9 cellular contexts compared by ENCODE assay signal in the genomic region with DNA sequence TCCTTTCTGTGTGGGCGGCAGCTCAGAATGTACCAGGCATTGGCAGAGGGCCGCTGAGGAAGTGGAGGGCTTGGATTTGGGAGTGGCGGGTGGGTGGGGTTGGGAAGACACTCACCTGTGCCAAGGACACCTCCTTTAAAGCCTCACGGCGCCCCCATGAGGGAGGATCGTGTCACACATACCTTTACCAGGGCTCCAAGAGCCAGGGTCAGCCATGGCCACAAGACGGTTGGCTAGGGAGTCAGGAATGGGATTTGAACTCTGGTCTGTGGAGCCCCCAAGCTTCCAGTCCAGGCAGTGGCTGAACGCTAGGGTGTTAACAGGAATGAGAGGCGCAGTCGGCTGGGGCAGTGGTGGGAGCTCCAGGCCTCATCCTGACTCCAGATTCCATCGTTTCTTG. TPM values are rescaled to one million over a fixed set of nuclear protein-coding genes. Genes with fewer than 3 reads are reported as not detected.
DNase-seq lines count a peak whose midpoint lies in the region; FAIRE-seq and TF ChIP-seq lines count a peak whose summit lies in the region.
"Had no signal": no experiment of that assay in that cellular context is flagged by ENCODE, and none has a peak within 500 bp of the region (broad histone marks: within the 10 kb centered on the region; RNA-seq: fewer than 3 reads in every experiment).

No MANE protein-coding gene starts in this region.

- FAIRE-seq in HTR-8/SVneo (lab: Jason Lieb, UNC), result no peak
- FAIRE-seq in H54 (lab: Jason Lieb, UNC), result no peak

- H3K27me3 ChIP-seq in esophagus squamous epithelium (no peaks in the 10 kb centered on the region), rectal smooth muscle tissue (ENCODE audit: control insufficient read depth, insufficient read depth, low read length) (no peaks in the 10 kb centered on the region)

- H3K4me1 ChIP-seq in esophagus squamous epithelium (peaks cover 48 to 89% (median 74%) of the 10 kb centered on the region in 3 donors), rectal smooth muscle tissue (ENCODE audit: control insufficient read depth, insufficient read depth, low read length) (peaks cover 14% of the 10 kb centered on the region)

- H3K36me3 ChIP-seq in esophagus squamous epithelium (peaks cover 0 to 14% (median 0%) of the 10 kb centered on the region in 3 donors), rectal smooth muscle tissue (ENCODE audit: control insufficient read depth, insufficient read depth, low read length) (no peaks in the 10 kb centered on the region)

- no peaks in the 10 kb centered on the region for H3K9me3 ChIP-seq in esophagus squamous epithelium

- no peak overlapping the region for H3K9ac ChIP-seq in rectal smooth muscle tissue (ENCODE audit: low read length)

- H3K27ac ChIP-seq in esophagus squamous epithelium (peak overlapping the region; percentile 95 to 99 (median 98)), rectal smooth muscle tissue (ENCODE audit: low read depth, low read length) (peak overlapping the region; percentile 57)

- DNase-seq in GM03348 (ENCODE audit: low spot score), result peak; percentile 49
- peak; percentile 64 for DNase-seq in NCI-H69 (lab: John Stamatoyannopoulos, UW)
- no peak for DNase-seq in esophagus squamous epithelium (lab: John Stamatoyannopoulos, UW)
- DNase-seq in HuH-7 (ENCODE audit: low spot score), result no peak
- DNase-seq in HTR-8/SVneo (ENCODE audit: insufficient read length, low spot score), result no peak
- no peak for DNase-seq in H54 (ENCODE audit: insufficient read length, low spot score)
- DNase-seq in mesenteric fat pad (ENCODE audit: low spot score), result no peak
- DNase-seq: MM.1S had no signal

- intact Hi-C loops in esophagus squamous epithelium (cut with DNase I), result no loop called here

- TF ChIP-seq POLR2A in esophagus squamous epithelium (IDR thresholded peaks at IDR 0.05) (no peak), H54 (IDR thresholded peaks at IDR 0.05; ENCODE audit: low read depth, low read length) (no peak)

- WGBS in esophagus squamous epithelium, 2 donors, result 34 to 38% methylated on average over 7 to 8 of the region's 11 CpGs

- TF ChIP-seq CTCF in esophagus squamous epithelium (IDR thresholded peaks at IDR 0.05), result peak in 5 of 6 experiments; percentile 27 to 53 (median 37)

- H3K4me3 ChIP-seq in esophagus squamous epithelium (peak overlapping the region in 3 of 4 donors; percentile 70 to 91 (median 89)), rectal smooth muscle tissue (ENCODE audit: low read length) (no peak overlapping the region)

RNA-seq across cellular contexts. Expression of a gene that starts 4.6 kb away (rescaled TPM):
- total RNA-seq in esophagus squamous epithelium (100 to 1,000 TPM in 2 of 4 donors, 10 to 100 TPM in 2; 67.8 to 170 (median 95.1) TPM), mesenteric fat pad (126 TPM)

RNA-seq across cellular contexts. Expression of a gene that starts 16.0 kb away (rescaled TPM):
- total RNA-seq in esophagus squamous epithelium (not detected), mesenteric fat pad (not detected)

Comparison
In these comparisons a context has a peak if more than half of its experiments do, and no peak if none do; other contexts are left out.
1. DNase-seq: peak in GM03348 (single experiment) and NCI-H69 (single experiment); none in esophagus squamous epithelium (single experiment), HuH-7 (single experiment), HTR-8/SVneo (single experiment), H54 (single experiment) and mesenteric fat pad (single experiment).